In the genomic region with DNA sequence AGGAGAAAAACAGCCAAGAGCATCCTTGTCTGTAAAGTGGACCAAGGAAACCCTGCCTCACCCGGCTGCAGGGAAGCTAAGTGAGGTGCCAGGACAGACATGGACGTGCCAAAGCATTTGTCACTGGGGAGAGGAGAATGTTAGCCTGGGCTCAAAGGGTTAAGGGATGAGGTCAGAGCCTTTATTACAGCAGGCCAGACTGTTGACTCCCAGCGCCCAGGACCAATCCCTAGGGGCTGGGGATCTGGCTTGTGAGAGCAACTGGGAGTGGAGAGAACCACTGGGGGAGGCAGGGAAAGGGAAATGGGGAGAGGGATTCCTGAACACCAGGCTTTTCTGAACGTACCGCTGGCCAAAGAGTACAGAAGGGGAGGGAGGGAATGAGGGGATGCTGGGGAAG, we compare ENCODE assay signal across 20 cellular contexts. TPM values are rescaled to one million over a fixed set of nuclear protein-coding genes. Genes with fewer than 3 reads are reported as not detected.
"Had no signal": no experiment of that assay in that cellular context is flagged by ENCODE, and none has a peak within 500 bp of the region (broad histone marks: within the 10 kb centered on the region; RNA-seq: fewer than 3 reads in every experiment).

No MANE protein-coding gene starts in this region.

- DNase-seq: activated CD4-positive, alpha-beta T cell treated with anti-CD3 and anti-CD28 coated beads, Interleukin-2, amount 50 U/mL, for 4 hours; activated gamma-delta T cell; activated T-cell treated with anti-CD3 and anti-CD28 coated beads, Interleukin-2, amount 50 U/mL, for 72 hours; dermis blood vessel endothelial cell; effector memory CD8-positive, alpha-beta T cell; foreskin fibroblast; left colon; nephron progenitor cell; stimulated activated naive CD4-positive, alpha-beta T cell; tibial artery; WERI-Rb-1 had no signal

- H3K9me3 Mint-ChIP-seq: activated naive CD4-positive, alpha-beta T cell treated with anti-CD3 and anti-CD28 coated beads, Interleukin-2, amount 50 U/mL, for 24 hours; activated T-cell treated with anti-CD3 and anti-CD28 coated beads, Interleukin-2, amount 50 U/mL, for 72 hours; effector memory CD8-positive, alpha-beta T cell; mesothelial cell of epicardium had no signal

- H3K36me3 ChIP-seq: tibial artery, WERI-Rb-1 had no signal

- H3K27ac Mint-ChIP-seq: activated naive CD4-positive, alpha-beta T cell treated with anti-CD3 and anti-CD28 coated beads, Interleukin-2, amount 50 U/mL, for 24 hours; activated T-cell treated with anti-CD3 and anti-CD28 coated beads, Interleukin-2, amount 50 U/mL, for 72 hours; effector memory CD8-positive, alpha-beta T cell; mesothelial cell of epicardium; nephron progenitor cell had no signal

- H3K36me3 Mint-ChIP-seq: activated naive CD4-positive, alpha-beta T cell treated with anti-CD3 and anti-CD28 coated beads, Interleukin-2, amount 50 U/mL, for 24 hours; mesothelial cell of epicardium had no signal

- H3K9me3 ChIP-seq: tibial artery had no signal

- H3K4me3 Mint-ChIP-seq: activated naive CD4-positive, alpha-beta T cell treated with anti-CD3 and anti-CD28 coated beads, Interleukin-2, amount 50 U/mL, for 24 hours; activated T-cell treated with anti-CD3 and anti-CD28 coated beads, Interleukin-2, amount 50 U/mL, for 72 hours; effector memory CD8-positive, alpha-beta T cell; mesothelial cell of epicardium; nephron progenitor cell had no signal

- H3K27ac ChIP-seq: hepatocyte, tibial artery, WERI-Rb-1 had no signal

- H3K4me3 ChIP-seq: hepatocyte, lung, tibial artery had no signal

- ATAC-seq: activated T-cell treated with anti-CD3 and anti-CD28 coated beads, Interleukin-2, amount 50 U/mL, for 72 hours; effector memory CD8-positive, alpha-beta T cell; left colon had no signal

RNA-seq across cellular contexts. Expression of gene CHRM1, which starts 2.6 kb away (rescaled TPM):
- total RNA-seq: activated CD8-positive, alpha-beta memory T cell treated with anti-CD3 and anti-CD28 coated beads for 36 hours; activated T-cell treated with anti-CD3 and anti-CD28 coated beads, Interleukin-2, amount 50 U/mL, for 72 hours; cerebellum; dermis blood vessel endothelial cell; glomerular endothelial cell; hepatocyte; renal cortical epithelial cell; T-helper 2 cell treated with Interferon-gamma antibody and Interleukin-4, amounts not matched to agents 100 ng/mL and 5 ng/mL, for 36 hours had no signal
- polyA plus RNA-seq: hepatocyte had no signal
